Comparison of ENCODE assay signal across 22 cellular contexts in the genomic region with DNA sequence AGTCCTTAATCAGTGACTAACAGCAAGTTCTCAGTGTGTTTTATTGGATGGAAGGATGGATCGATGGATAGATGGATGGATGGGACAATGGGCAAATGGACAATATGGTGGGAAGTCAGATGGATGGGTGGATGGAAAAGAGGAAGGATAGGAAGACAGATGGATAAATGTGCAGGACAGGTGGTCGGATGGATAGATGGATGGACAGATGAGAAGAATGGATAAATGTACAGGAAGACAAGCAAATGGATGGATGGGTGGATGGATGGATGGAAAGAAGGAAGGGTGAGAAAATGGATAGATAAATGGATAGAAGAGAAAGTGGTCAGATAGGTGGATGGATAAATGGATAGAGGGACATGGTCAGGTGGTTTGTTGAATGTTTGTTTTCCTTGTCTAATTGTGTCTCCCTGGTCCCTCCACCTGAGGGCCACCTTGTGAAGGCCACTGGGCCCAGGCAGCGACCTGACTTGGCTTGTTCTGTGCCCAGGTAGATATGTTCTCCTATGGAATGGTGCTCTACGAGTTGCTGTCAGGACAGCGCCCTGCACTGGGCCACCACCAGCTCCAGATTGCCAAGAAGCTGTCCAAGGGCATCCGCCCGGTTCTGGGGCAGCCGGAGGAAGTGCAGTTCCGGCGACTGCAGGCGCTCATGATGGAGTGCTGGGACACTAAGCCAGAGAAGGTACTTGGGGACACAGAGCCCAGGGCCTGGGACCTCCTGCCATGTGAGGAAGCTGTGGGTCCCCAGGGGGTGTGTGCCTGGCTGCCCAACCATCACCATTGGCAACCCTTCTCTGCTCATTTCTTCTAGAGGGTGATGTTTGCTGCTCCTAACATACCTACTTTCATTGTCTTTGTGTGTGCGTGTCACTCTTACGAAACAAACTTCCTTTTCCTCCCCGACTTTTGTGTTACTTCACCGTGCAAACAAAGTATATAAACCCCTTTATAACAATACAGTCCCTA.
DNase-seq lines count a peak whose midpoint lies in the region; TF ChIP-seq lines count a peak whose summit lies in the region.
"Had no signal": no experiment of that assay in that cellular context is flagged by ENCODE, and none has a peak within 500 bp of the region (broad histone marks: within the 10 kb centered on the region; RNA-seq: fewer than 3 reads in every experiment).

No MANE protein-coding gene starts in this region.

- H3K27me3 Mint-ChIP-seq in glutamatergic neuron (ENCODE audit: unreplicated experiment) = peaks cover 2% of the 10 kb centered on the region
- H3K27me3 Mint-ChIP-seq: stimulated activated naive CD8-positive, alpha-beta T cell treated with anti-CD3 and anti-CD28 coated beads, Interleukin-15, Interleukin-2, amounts not matched to agents 100 ng/mL and 50 ng/mL, for 24 hours; type B pancreatic cell had no signal

- TF ChIP-seq CTCF in LNCaP clone FGC (IDR thresholded peaks at IDR 0.05; ENCODE audit: control insufficient read depth, extremely low read depth, insufficient read depth) = peak; percentile 30; the same call in 1 of the 2 replicates
- no peak for TF ChIP-seq CTCF in esophagus muscularis mucosa (IDR thresholded peaks at IDR 0.05)
- TF ChIP-seq CTCF in neutrophil (IDR thresholded peaks at IDR 0.05) = no peak
- no peak for TF ChIP-seq CTCF in glutamatergic neuron (IDR thresholded peaks at IDR 0.05; ENCODE audit: partially characterized antibody, unreplicated experiment)

- H3K36me3 ChIP-seq in esophagus muscularis mucosa (peaks cover 0 to 98% (median 55%) of the 10 kb centered on the region in 4 donors), neutrophil (peaks cover 81% of the 10 kb centered on the region)

- H3K27me3 ChIP-seq in esophagus muscularis mucosa (no peaks in the 10 kb centered on the region), neutrophil (no peaks in the 10 kb centered on the region)

- WGBS in esophagus muscularis mucosa = 84% methylated on average over 9 of the region's 15 CpGs

- H3K4me1 ChIP-seq in esophagus muscularis mucosa (no peaks in the 10 kb centered on the region), neutrophil (ENCODE audit: control insufficient read depth in 1 of 2, insufficient read depth in 1 of 2, low read depth in 1 of 2, low read length in 1 of 2) (peaks cover 17 to 31% of the 10 kb centered on the region in 2 experiments)

- no peaks in the 10 kb centered on the region for H3K4me1 Mint-ChIP-seq in glutamatergic neuron (ENCODE audit: low read depth, unreplicated experiment)
- H3K4me1 Mint-ChIP-seq: immature natural killer cell had no signal

- H3K9me3 ChIP-seq in esophagus muscularis mucosa = no peaks in the 10 kb centered on the region
- H3K9me3 ChIP-seq in neutrophil = no peaks in the 10 kb centered on the region

- H3K27ac Mint-ChIP-seq in glutamatergic neuron (ENCODE audit: unreplicated experiment) = no peak overlapping the region
- H3K27ac Mint-ChIP-seq: immature natural killer cell; stimulated activated naive CD8-positive, alpha-beta T cell treated with anti-CD3 and anti-CD28 coated beads, Interleukin-15, Interleukin-2, amounts not matched to agents 100 ng/mL and 50 ng/mL, for 24 hours; type B pancreatic cell had no signal

- H3K27ac ChIP-seq in esophagus muscularis mucosa (replicated peaks in 1 of 4) (no peak overlapping the region), neutrophil (peak overlapping the region; percentile 87)
- H3K27ac ChIP-seq: C4-2B had no signal

- H3K4me3 Mint-ChIP-seq in glutamatergic neuron (ENCODE audit: unreplicated experiment) = no peak overlapping the region
- H3K4me3 Mint-ChIP-seq: immature natural killer cell; neural crest cell; stimulated activated naive CD8-positive, alpha-beta T cell treated with anti-CD3 and anti-CD28 coated beads, Interleukin-15, Interleukin-2, amounts not matched to agents 100 ng/mL and 50 ng/mL, for 24 hours; type B pancreatic cell had no signal

- DNase-seq in NOMO-1 treated with DMSO at 0.1 percent for 48 hours (lab: John Stamatoyannopoulos, UW; ENCODE audit: unreplicated experiment) (peak; percentile 12), NOMO-1 treated with dmso at 0.1 percent for 144 hours (lab: John Stamatoyannopoulos, UW; ENCODE audit: unreplicated experiment) (no peak), LNCaP clone FGC (ENCODE audit: low read depth) (no peak), esophagus muscularis mucosa (ENCODE audit: extremely low spot score) (peak; percentile 57), glutamatergic neuron (no peak), pons (ENCODE audit: low spot score) (no peak), RKO (ENCODE audit: low spot score) (no peak)
- DNase-seq: activated CD4-positive, alpha-beta T cell treated with anti-CD3 and anti-CD28 coated beads for 1 hour; activated naive CD4-positive, alpha-beta T cell treated with anti-CD3 and anti-CD28 coated beads, Interleukin-2, amount 50 U/mL, for 16 hours; activated T-cell treated with anti-CD3 and anti-CD28 coated beads, Interleukin-2, amount 50 U/mL, for 1 hour; cortex of kidney; DMS53; immature natural killer cell; NCI-H1694 treated with DMSO at 0.1 percent for 48 hours; NCI-H345; NK-92 treated with Interleukin-12 subunit alpha and Interleukin-12 subunit beta, amount 100 ng/mL, for 24 hours; SHP77 had no signal

- H3K4me3 ChIP-seq in LNCaP clone FGC (ENCODE audit: low read depth, low read length) = no peak overlapping the region
- H3K4me3 ChIP-seq in esophagus muscularis mucosa = no peak overlapping the region
- H3K4me3 ChIP-seq in neutrophil (ENCODE audit: low read depth in 1 of 2, low read length in 1 of 2) = peak overlapping the region; percentile 19

- intact Hi-C loops in esophagus muscularis mucosa (cut with DNase I) = no loop called here

- peaks cover 9% of the 10 kb centered on the region for H3K36me3 Mint-ChIP-seq in glutamatergic neuron (ENCODE audit: unreplicated experiment)
- H3K36me3 Mint-ChIP-seq: immature natural killer cell had no signal

- TF ChIP-seq EP300 in esophagus muscularis mucosa (IDR thresholded peaks at IDR 0.05) = no peak

- H3K9me3 Mint-ChIP-seq in glutamatergic neuron (ENCODE audit: unreplicated experiment) = no peaks in the 10 kb centered on the region
- H3K9me3 Mint-ChIP-seq: immature natural killer cell; stimulated activated naive CD8-positive, alpha-beta T cell treated with anti-CD3 and anti-CD28 coated beads, Interleukin-15, Interleukin-2, amounts not matched to agents 100 ng/mL and 50 ng/mL, for 24 hours; type B pancreatic cell had no signal

- no peak for TF ChIP-seq POLR2A in esophagus muscularis mucosa (IDR thresholded peaks at IDR 0.05; ENCODE audit: low read depth)

Comparison
In these comparisons a context has a peak if more than half of its experiments do, and no peak if none do; other contexts are left out.
1. DNase-seq: peak in NOMO-1 treated with DMSO at 0.1 percent for 48 hours (single experiment) and esophagus muscularis mucosa (single experiment); none in NOMO-1 treated with dmso at 0.1 percent for 144 hours (single experiment), LNCaP clone FGC (single experiment), glutamatergic neuron (single experiment), pons (single experiment) and RKO (single experiment).
2. H3K4me3 ChIP-seq: peak in neutrophil (2 of 2); none in LNCaP clone FGC (single experiment) and esophagus muscularis mucosa (0 of 4).